In the genomic region with DNA sequence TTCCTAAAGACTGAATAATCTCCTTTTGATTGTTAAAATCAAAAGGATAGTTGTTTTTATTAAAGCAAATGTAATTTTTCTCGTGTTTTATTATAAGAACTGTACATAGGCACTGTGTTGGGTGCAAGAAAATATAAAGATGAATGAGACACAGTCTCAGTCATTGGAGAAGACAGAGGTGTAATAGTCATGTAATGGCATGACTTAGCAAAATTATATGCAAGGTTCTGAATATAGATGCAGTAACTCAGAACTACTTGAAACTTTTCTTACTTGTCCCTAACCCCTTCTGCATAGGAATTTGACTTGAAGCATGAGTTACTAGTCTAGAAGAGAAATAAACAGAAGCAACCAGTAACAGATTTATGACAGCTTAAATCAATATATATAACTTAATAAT, we compare ENCODE assay signal across 1 cellular context.
TF ChIP-seq lines count a peak whose summit lies in the region.

No MANE protein-coding gene starts in this region.

TF ChIP-seq in HepG2, 621 proteins besides CTCF, POLR2A, EP300 and RAD21:
- TF ChIP-seq MZF1 (CRISPR knock-in tag; IDR thresholded peaks at IDR 0.05; ENCODE audit: borderline replicate concordance) = no peak
- 0 out of 4 replicates have a peak, but pooled peaks have one; percentile 10 to 32 for TF ChIP-seq MAFK (conservative IDR thresholded peaks at IDR 0.05 in 1 of 2, IDR thresholded peaks at IDR 0.05 in 1 of 2; ENCODE audit: low read length in 2 of 2)
- TF ChIP-seq LBX2 (CRISPR knock-in tag; IDR thresholded peaks at IDR 0.05; ENCODE audit: borderline replicate concordance) = no peak
- TF ChIP-seq ZNF761 (CRISPR knock-in tag; conservative IDR thresholded peaks at IDR 0.05) = no peak
- peak; percentile 78 for TF ChIP-seq NFE2L2 (IDR thresholded peaks at IDR 0.05; ENCODE audit: low read length)
TF ChIP-seq in HepG2: peak in this region for 2.
